ENCODE assay signal across 7 cellular contexts in genomic region chr17:4624406-4624805, GRCh38. TPM values are rescaled to one million over a fixed set of nuclear protein-coding genes. Genes with fewer than 3 reads are reported as not detected.
"Had no signal": no experiment of that assay in that cellular context is flagged by ENCODE, and none has a peak within 500 bp of the region (broad histone marks: within the 10 kb centered on the region; RNA-seq: fewer than 3 reads in every experiment).

No MANE protein-coding gene starts in this region.

RNA-seq across cellular contexts. Expression of gene ALOX15, which starts 17.1 kb away (rescaled TPM):
- total RNA-seq: activated CD8-positive, alpha-beta T cell treated with anti-CD3 and anti-CD28 coated beads for 36 hours; activated T-helper 2 cell treated with anti-CD3 and anti-CD28 coated beads, Interferon-gamma antibody, Interleukin-2, Interleukin-4, amounts not matched to agents 10 μg/mL and 5 μg/mL and 100 μg/mL, durations not matched to agents 14 hours and 24 hours and 36 hours; PC-3; SJSA1; T-helper 1 cell treated with Interleukin-12 subunit alpha and Interleukin-12 subunit beta and Interleukin-4 antibody, amounts not matched to agents 30 ng/mL and 1 ng/mL, for 36 hours had no signal

RNA-seq across cellular contexts. Expression of gene SMTNL2, which starts 40.1 kb away (rescaled TPM):
- total RNA-seq: activated CD8-positive, alpha-beta T cell treated with anti-CD3 and anti-CD28 coated beads for 36 hours; activated naive CD8-positive, alpha-beta T cell treated with anti-CD3 and anti-CD28 coated beads for 36 hours; activated T-cell treated with anti-CD3 and anti-CD28 coated beads, Interleukin-2, amount 50 U/mL, for 72 hours; activated T-helper 2 cell treated with anti-CD3 and anti-CD28 coated beads, Interferon-gamma antibody, Interleukin-2, Interleukin-4, amounts not matched to agents 10 μg/mL and 5 μg/mL and 100 μg/mL, durations not matched to agents 14 hours and 24 hours and 36 hours; PC-3; SJSA1; T-helper 1 cell treated with Interleukin-12 subunit alpha and Interleukin-12 subunit beta and Interleukin-4 antibody, amounts not matched to agents 30 ng/mL and 1 ng/mL, for 36 hours had no signal
